ENCODE assay signal across 15 cellular contexts in the genomic region with DNA sequence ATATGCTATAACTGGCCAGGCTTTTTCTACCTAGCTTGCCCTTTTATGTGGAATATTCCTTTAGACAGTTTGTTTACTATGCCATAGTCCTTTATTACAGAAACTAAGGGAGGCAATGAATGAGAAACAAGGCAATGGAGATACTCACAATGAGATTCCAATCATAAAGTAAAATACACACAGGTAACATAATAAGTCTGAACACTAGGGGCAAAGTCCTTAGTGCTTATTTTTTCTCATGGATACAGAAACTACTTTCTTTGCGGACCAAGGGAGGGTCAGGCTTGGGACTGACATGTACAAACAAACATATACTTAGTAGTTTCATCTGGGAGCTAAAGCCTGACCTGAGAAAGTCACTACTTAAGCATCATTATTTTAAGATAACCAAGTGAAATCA. TPM values are rescaled to one million over a fixed set of nuclear protein-coding genes. Genes with fewer than 3 reads are reported as not detected.
DNase-seq lines count a peak whose midpoint lies in the region; ATAC-seq, FAIRE-seq and TF ChIP-seq lines count a peak whose summit lies in the region.
"Had no signal": no experiment of that assay in that cellular context is flagged by ENCODE, and none has a peak within 500 bp of the region (broad histone marks: within the 10 kb centered on the region; RNA-seq: fewer than 3 reads in every experiment).

No MANE protein-coding gene starts in this region.

- intact Hi-C loops in mucosa of descending colon (cut with DNase I, micrococcal nuclease) = no loop called here

- H3K27me3 ChIP-seq in small intestine (ENCODE audit: control insufficient read depth in 2 of 2, insufficient read depth in 2 of 2, low read length in 2 of 2) = no peaks in the 10 kb centered on the region
- H3K27me3 ChIP-seq: BLaER1 treated with 17β-estradiol and CSF1 and Interleukin-3, amounts not matched to agents 10 nM and 100 nM had no signal

- H3K27ac Mint-ChIP-seq in HFFc6 = no peak overlapping the region
- H3K27ac Mint-ChIP-seq: CD4-positive, alpha-beta T cell; IgD-negative memory B cell had no signal

- no peaks in the 10 kb centered on the region for H3K4me1 Mint-ChIP-seq in HFFc6 (ENCODE audit: low read depth)
- H3K4me1 Mint-ChIP-seq: IgD-negative memory B cell had no signal

- TF ChIP-seq CTCF in HFFc6 (IDR thresholded peaks at IDR 0.05) (0 out of 2 replicates have a peak, but pooled peaks have one; percentile 14), mucosa of descending colon (IDR thresholded peaks at IDR 0.05) (no peak)

- peaks cover 4% of the 10 kb centered on the region for H3K4me1 ChIP-seq in mucosa of descending colon (ENCODE audit: low read depth)
- H3K4me1 ChIP-seq in small intestine (ENCODE audit: control insufficient read depth in 2 of 2, insufficient read depth in 1 of 2, low read depth in 1 of 2, low read length in 1 of 2) = peaks cover 0 to 2% of the 10 kb centered on the region in 2 donors
- H3K4me1 ChIP-seq: BLaER1 treated with 17β-estradiol and CSF1 and Interleukin-3, amounts not matched to agents 10 nM and 100 nM had no signal

- ATAC-seq in mucosa of descending colon (peak; percentile 97), GM21619 (IDR thresholded peaks at IDR 0.05; ENCODE audit: unreplicated experiment) (no peak), GM18867 (IDR thresholded peaks at IDR 0.05; ENCODE audit: unreplicated experiment) (no peak)

- H3K4me3 Mint-ChIP-seq in HFFc6 = no peak overlapping the region
- H3K4me3 Mint-ChIP-seq: CD4-positive, alpha-beta T cell; IgD-negative memory B cell had no signal

- H3K9me3 ChIP-seq in mucosa of descending colon (no peaks in the 10 kb centered on the region), small intestine (ENCODE audit: control insufficient read depth, low read depth) (no peaks in the 10 kb centered on the region)

- WGBS in small intestine, 3 donors = 19 to 56% (median 52%) methylated on average over 1 of the region's 1 CpG

- no peak overlapping the region for H3K4me3 ChIP-seq in mucosa of descending colon
- no peak overlapping the region for H3K4me3 ChIP-seq in small intestine (ENCODE audit: low read depth in 1 of 2, low read length in 2 of 2)
- H3K4me3 ChIP-seq: BLaER1 treated with 17β-estradiol and CSF1 and Interleukin-3, amounts not matched to agents 10 nM and 100 nM had no signal

- DNase-seq in HFFc6 = no peak
- peak in 1 of 3 donors; percentile 46 for DNase-seq in mucosa of descending colon
- peak; percentile 58 for DNase-seq in small intestine
- no peak for DNase-seq in activated T-cell treated with anti-CD3 and anti-CD28 coated beads, Interleukin-2, amount 50 U/mL, for 48 hours
- DNase-seq in NCI-H526 (lab: John Stamatoyannopoulos, UW) = no peak
- DNase-seq: 8988T; Calu3; CD4-positive, alpha-beta T cell; DMS 273 treated with DMSO at 0.1 percent for 48 hours; HCEC 1CT had no signal

- H3K36me3 ChIP-seq in mucosa of descending colon (ENCODE audit: low read depth) (no peaks in the 10 kb centered on the region), small intestine (ENCODE audit: control insufficient read depth in 2 of 2, insufficient read depth in 2 of 2, low read length in 2 of 2) (no peaks in the 10 kb centered on the region)
- H3K36me3 ChIP-seq: BLaER1 treated with 17β-estradiol and CSF1 and Interleukin-3, amounts not matched to agents 10 nM and 100 nM had no signal

- no peaks in the 10 kb centered on the region for H3K27me3 Mint-ChIP-seq in HFFc6 (ENCODE audit: insufficient read depth)
- H3K27me3 Mint-ChIP-seq: IgD-negative memory B cell had no signal

- H3K36me3 Mint-ChIP-seq in HFFc6 (ENCODE audit: low read depth) = no peaks in the 10 kb centered on the region
- H3K36me3 Mint-ChIP-seq: IgD-negative memory B cell had no signal

- H3K27ac ChIP-seq in small intestine (ENCODE audit: low read depth in 1 of 2, low read length in 1 of 2) = no peak overlapping the region
- H3K27ac ChIP-seq: BLaER1 treated with 17β-estradiol and CSF1 and Interleukin-3, amounts not matched to agents 10 nM and 100 nM had no signal

- no peaks in the 10 kb centered on the region for H3K9me3 Mint-ChIP-seq in HFFc6

- FAIRE-seq in colon (lab: Jason Lieb, UNC) (peak; percentile 43), small intestine (lab: Jason Lieb, UNC) (no peak)

RNA-seq across cellular contexts. Expression of gene UGT8, which starts 16.0 kb away (rescaled TPM):
- total RNA-seq in HFFc6 (2021; fragmentation: NEBNext Ultra II Directional; extraction: Animal tissue kit (Norgen Biotek cat#: 25700)) = not detected
- total RNA-seq in mucosa of descending colon = 10 to 100 TPM; 21.7 to 66.8 (median 51.7) TPM
- 10 to 100 TPM in 1 of 3 donors, 1 to 10 TPM in 2; 7.6 to 18.9 (median 7.8) TPM for polyA plus RNA-seq in small intestine

Comparison
In these comparisons a context has a peak if more than half of its experiments do, and no peak if none do; other contexts are left out.
1. RNA of gene UGT8, which starts 16.0 kb away (total RNA-seq): 21.7 to 66.8 TPM in mucosa of descending colon; not detected in HFFc6; every median in the first group is over 10 times any median in the second.